ENCODE assay signal across 20 cellular contexts in genomic region chr11:116472661-116473060, GRCh38.
DNase-seq lines count a peak whose midpoint lies in the region; ATAC-seq and TF ChIP-seq lines count a peak whose summit lies in the region.
"Had no signal": no experiment of that assay in that cellular context is flagged by ENCODE, and none has a peak within 500 bp of the region (broad histone marks: within the 10 kb centered on the region; RNA-seq: fewer than 3 reads in every experiment).

No MANE protein-coding gene starts in this region.

- H3K27ac ChIP-seq in cardiac muscle cell (peak overlapping the region; percentile 1), heart right ventricle (peak overlapping the region in 2 of 10 donors; percentile 24 to 60), neural progenitor cell (no peak overlapping the region), vagina (peak overlapping the region; percentile 14), adrenal gland (no peak overlapping the region)
- H3K27ac ChIP-seq: A549; BLaER1 treated with 17β-estradiol and CSF1 and Interleukin-3, amounts not matched to agents 10 nM and 100 nM; body of pancreas; coronary artery; HL-60; spleen had no signal

- no peaks in the 10 kb centered on the region for H4K20me1 ChIP-seq in neural progenitor cell (ENCODE audit: low read depth)
- H4K20me1 ChIP-seq: BLaER1 treated with 17β-estradiol and CSF1 and Interleukin-3, amounts not matched to agents 10 nM and 100 nM had no signal

- H3K79me2 ChIP-seq in neural progenitor cell (ENCODE audit: low read depth), result no peaks in the 10 kb centered on the region

- no peak for ATAC-seq in left cardiac atrium
- peak in 6 of 8 donors; percentile 38 to 92 (median 74) for ATAC-seq in heart right ventricle
- ATAC-seq: A549; body of pancreas; stimulated activated naive CD8-positive, alpha-beta T cell treated with anti-CD3 and anti-CD28 coated beads, Interleukin-15, amount 100 ng/mL, for 72 hours had no signal

- no peaks in the 10 kb centered on the region for H3K9me3 ChIP-seq in cardiac muscle cell (ENCODE audit: low read depth)
- H3K9me3 ChIP-seq in heart right ventricle, result no peaks in the 10 kb centered on the region
- no peaks in the 10 kb centered on the region for H3K9me3 ChIP-seq in neural progenitor cell (ENCODE audit: low read depth)
- H3K9me3 ChIP-seq in vagina, result no peaks in the 10 kb centered on the region
- H3K9me3 ChIP-seq in adrenal gland (replicated peaks in 1 of 3), result no peaks in the 10 kb centered on the region
- H3K9me3 ChIP-seq: A549, body of pancreas, spleen had no signal

- peaks cover 33% of the 10 kb centered on the region for H3K4me1 Mint-ChIP-seq in neural progenitor cell
- H3K4me1 Mint-ChIP-seq: activated naive CD8-positive, alpha-beta T cell treated with anti-CD3 and anti-CD28 coated beads for 36 hours; stimulated activated naive CD8-positive, alpha-beta T cell treated with anti-CD3 and anti-CD28 coated beads, Interleukin-15, amount 100 ng/mL, for 72 hours had no signal

- H3K4me3 ChIP-seq in cardiac muscle cell (no peak overlapping the region), heart right ventricle (no peak overlapping the region), neural progenitor cell (no peak overlapping the region), vagina (no peak overlapping the region), adrenal gland (no peak overlapping the region)
- H3K4me3 ChIP-seq: A549; BLaER1 treated with 17β-estradiol and CSF1 and Interleukin-3, amounts not matched to agents 10 nM and 100 nM; body of pancreas; coronary artery; spleen had no signal

- H2AFZ ChIP-seq in neural progenitor cell (replicated peaks), result no peak overlapping the region

- intact Hi-C loops in left cardiac atrium (cut with DNase I) (no loop called here), heart right ventricle (cut with DNase I) (no loop called here), vagina (cut with DNase I) (no loop called here), adrenal gland (cut with DNase I) (no loop called here)

- H3K4me1 ChIP-seq in cardiac muscle cell (ENCODE audit: low read depth) (peaks cover 14% of the 10 kb centered on the region), heart right ventricle (peaks cover 0 to 20% (median 6%) of the 10 kb centered on the region in 9 donors), neural progenitor cell (peaks cover 9% of the 10 kb centered on the region), vagina (peaks cover 8% of the 10 kb centered on the region), adrenal gland (replicated peaks in 1 of 2) (peaks cover 0 to 4% of the 10 kb centered on the region in 2 donors)
- H3K4me1 ChIP-seq: A549; BLaER1 treated with 17β-estradiol and CSF1 and Interleukin-3, amounts not matched to agents 10 nM and 100 nM; body of pancreas; spleen had no signal

- no peak overlapping the region for H3K4me3 Mint-ChIP-seq in neural progenitor cell
- H3K4me3 Mint-ChIP-seq: activated naive CD8-positive, alpha-beta T cell treated with anti-CD3 and anti-CD28 coated beads for 36 hours; stimulated activated naive CD8-positive, alpha-beta T cell treated with anti-CD3 and anti-CD28 coated beads, Interleukin-15, amount 100 ng/mL, for 72 hours had no signal

- peaks cover 5% of the 10 kb centered on the region for H3K36me3 Mint-ChIP-seq in neural progenitor cell
- H3K36me3 Mint-ChIP-seq: activated naive CD8-positive, alpha-beta T cell treated with anti-CD3 and anti-CD28 coated beads for 36 hours had no signal

- H3K9ac ChIP-seq in neural progenitor cell, result no peak overlapping the region
- H3K9ac ChIP-seq: BLaER1 treated with 17β-estradiol and CSF1 and Interleukin-3, amounts not matched to agents 10 nM and 100 nM had no signal

- H3K4me2 ChIP-seq in neural progenitor cell, result no peak overlapping the region
- H3K4me2 ChIP-seq: A549; BLaER1 treated with 17β-estradiol and CSF1 and Interleukin-3, amounts not matched to agents 10 nM and 100 nM had no signal

- H3K9me3 Mint-ChIP-seq in neural progenitor cell, result peaks cover 6% of the 10 kb centered on the region
- H3K9me3 Mint-ChIP-seq: activated naive CD8-positive, alpha-beta T cell treated with anti-CD3 and anti-CD28 coated beads for 36 hours; activated T-helper 2 cell treated with anti-CD3 and anti-CD28 coated beads, Interferon-gamma antibody, Interleukin-2, Interleukin-4, amounts not matched to agents 10 μg/mL and 5 μg/mL and 100 μg/mL, durations not matched to agents 14 hours and 24 hours and 36 hours had no signal

- no peaks in the 10 kb centered on the region for H3K36me3 ChIP-seq in cardiac muscle cell
- no peaks in the 10 kb centered on the region for H3K36me3 ChIP-seq in heart right ventricle
- H3K36me3 ChIP-seq in neural progenitor cell, result no peaks in the 10 kb centered on the region
- H3K36me3 ChIP-seq in vagina, result no peaks in the 10 kb centered on the region
- no peaks in the 10 kb centered on the region for H3K36me3 ChIP-seq in adrenal gland (replicated peaks in 1 of 2)
- H3K36me3 ChIP-seq: BLaER1 treated with 17β-estradiol and CSF1 and Interleukin-3, amounts not matched to agents 10 nM and 100 nM; spleen had no signal

- peak overlapping the region; percentile 44 for H3K27ac Mint-ChIP-seq in neural progenitor cell
- H3K27ac Mint-ChIP-seq: activated naive CD8-positive, alpha-beta T cell treated with anti-CD3 and anti-CD28 coated beads for 36 hours; activated T-helper 2 cell treated with anti-CD3 and anti-CD28 coated beads, Interferon-gamma antibody, Interleukin-2, Interleukin-4, amounts not matched to agents 10 μg/mL and 5 μg/mL and 100 μg/mL, durations not matched to agents 14 hours and 24 hours and 36 hours; stimulated activated naive CD8-positive, alpha-beta T cell treated with anti-CD3 and anti-CD28 coated beads, Interleukin-15, amount 100 ng/mL, for 72 hours had no signal

- H3F3A ChIP-seq in neural progenitor cell (ENCODE audit: low read depth), result no peaks in the 10 kb centered on the region

- H3K27me3 ChIP-seq in cardiac muscle cell, result no peaks in the 10 kb centered on the region
- peaks cover 0 to 4% (median under 1%) of the 10 kb centered on the region in 7 donors for H3K27me3 ChIP-seq in heart right ventricle
- peaks cover 7% of the 10 kb centered on the region for H3K27me3 ChIP-seq in neural progenitor cell
- no peaks in the 10 kb centered on the region for H3K27me3 ChIP-seq in vagina
- no peaks in the 10 kb centered on the region for H3K27me3 ChIP-seq in adrenal gland
- H3K27me3 ChIP-seq: BLaER1 treated with 17β-estradiol and CSF1 and Interleukin-3, amounts not matched to agents 10 nM and 100 nM; body of pancreas had no signal

- H3K27me3 Mint-ChIP-seq in neural progenitor cell (ENCODE audit: insufficient read depth, low read depth), result peaks cover 12% of the 10 kb centered on the region

- no peak for DNase-seq in cardiac muscle cell (ENCODE audit: low read depth in 1 of 2, low spot score in 1 of 2)
- no peak for DNase-seq in left cardiac atrium
- no peak for DNase-seq in heart right ventricle
- no peak for DNase-seq in neural progenitor cell (ENCODE audit: low spot score)
- DNase-seq in vagina (ENCODE audit: extremely low spot score in 2 of 2), result no peak
- no peak for DNase-seq in activated CD4-positive, alpha-beta T cell treated with anti-CD3 and anti-CD28 coated beads for 48 hours
- DNase-seq in NCI-H1105 treated with DMSO at 0.1 percent for 48 hours (lab: John Stamatoyannopoulos, UW), result no peak
- no peak for DNase-seq in adrenal gland
- DNase-seq: activated naive CD8-positive, alpha-beta T cell treated with anti-CD3 and anti-CD28 coated beads for 36 hours; body of pancreas; foreskin fibroblast; NCI-H2107; spleen; stimulated activated CD4-positive, alpha-beta T cell treated with anti-CD3 and anti-CD28 coated beads, Interleukin-4, amount 100 ng/mL, for 24 hours; stimulated activated naive CD8-positive, alpha-beta T cell treated with anti-CD3 and anti-CD28 coated beads, Interleukin-15, amount 100 ng/mL, for 72 hours had no signal

- no peak for TF ChIP-seq POLR2A in vagina (IDR thresholded peaks at IDR 0.05)
- TF ChIP-seq POLR2A in adrenal gland (IDR thresholded peaks at IDR 0.05), result no peak

- 55 to 63% methylated on average over 1 of the region's 1 CpG for WGBS in heart right ventricle, 2 donors
- 55 to 72% (median 62%) methylated on average over 1 of the region's 1 CpG for WGBS in adrenal gland, 4 donors

- TF ChIP-seq CTCF in cardiac muscle cell (IDR thresholded peaks at IDR 0.05; ENCODE audit: low read depth, low read length) (no peak), heart right ventricle (IDR thresholded peaks at IDR 0.05) (no peak), neural progenitor cell (IDR thresholded peaks at IDR 0.05) (no peak), vagina (IDR thresholded peaks at IDR 0.05) (no peak), adrenal gland (IDR thresholded peaks at IDR 0.05) (no peak)

Comparison
In these comparisons a context has a peak if more than half of its experiments do, and no peak if none do; other contexts are left out.
1. ATAC-seq: peak in heart right ventricle (6 of 8); none in left cardiac atrium (0 of 2).
2. H3K27ac ChIP-seq: peak in cardiac muscle cell (single experiment) and vagina (single experiment); none in neural progenitor cell (single experiment) and adrenal gland (0 of 5).